10 cellular contexts compared by ENCODE assay signal in the genomic region with DNA sequence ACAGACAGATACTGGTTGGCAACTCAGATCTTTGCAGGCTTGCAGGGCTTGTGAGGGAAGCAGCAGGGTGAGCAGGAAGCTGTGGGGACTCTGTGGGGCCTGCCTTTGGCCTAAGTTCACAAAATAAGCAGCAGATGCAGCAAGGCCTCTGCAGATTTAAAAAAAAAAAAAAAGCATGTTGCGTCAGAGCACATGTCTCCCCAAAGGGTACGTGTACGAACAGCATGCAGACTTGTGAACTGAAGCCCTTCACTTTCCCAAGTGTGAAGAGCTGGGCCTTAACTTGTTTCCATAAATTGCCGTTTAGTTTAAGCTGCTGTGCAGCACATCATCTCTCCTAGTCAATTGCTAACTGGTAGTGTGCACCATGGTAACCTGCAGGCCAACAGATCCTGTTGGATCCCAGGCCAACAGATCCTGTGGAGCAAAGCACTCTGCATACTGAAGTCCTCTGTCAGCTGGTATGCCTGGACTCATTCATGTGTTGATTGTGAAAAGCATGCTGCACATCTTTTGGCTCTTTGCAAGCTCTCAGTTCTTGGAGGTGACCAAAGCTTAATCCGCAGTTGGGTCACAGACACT. TPM values are rescaled to one million over a fixed set of nuclear protein-coding genes. Genes with fewer than 3 reads are reported as not detected.
DNase-seq lines count a peak whose midpoint lies in the region; ATAC-seq, FAIRE-seq and TF ChIP-seq lines count a peak whose summit lies in the region.
"Had no signal": no experiment of that assay in that cellular context is flagged by ENCODE, and none has a peak within 500 bp of the region (broad histone marks: within the 10 kb centered on the region; RNA-seq: fewer than 3 reads in every experiment).

No MANE protein-coding gene starts in this region.

- H3K4me3 ChIP-seq in endodermal cell (ENCODE audit: low read length): no peak overlapping the region
- H3K4me3 ChIP-seq: lung had no signal

- no peak overlapping the region for H3K27ac ChIP-seq in endodermal cell (ENCODE audit: low read depth, low read length)

- no peaks in the 10 kb centered on the region for H3K9me3 ChIP-seq in endodermal cell (ENCODE audit: control insufficient read depth, low read length)

- ATAC-seq in sciatic nerve: peak; percentile 71
- ATAC-seq in GM21423 (IDR thresholded peaks at IDR 0.05; ENCODE audit: unreplicated experiment): no peak

- H3K27me3 Mint-ChIP-seq in T-helper 1 cell treated with Interleukin-12 subunit alpha and Interleukin-12 subunit beta and Interleukin-4 antibody, amounts not matched to agents 30 μg/mL and 1 μg/mL, for 36 hours (ENCODE audit: low read depth): peaks cover 7% of the 10 kb centered on the region
- peaks cover 2% of the 10 kb centered on the region for H3K27me3 Mint-ChIP-seq in endodermal cell (ENCODE audit: insufficient read depth)

- intact Hi-C loops in sciatic nerve (cut with DNase I): no loop called here

- TF ChIP-seq CTCF in endodermal cell (conservative IDR thresholded peaks at IDR 0.05) (no peak), D721Med (IDR thresholded peaks at IDR 0.05; ENCODE audit: insufficient read depth, missing control alignments) (no peak)

- H3K36me3 Mint-ChIP-seq in T-helper 1 cell treated with Interleukin-12 subunit alpha and Interleukin-12 subunit beta and Interleukin-4 antibody, amounts not matched to agents 30 μg/mL and 1 μg/mL, for 36 hours (ENCODE audit: low read depth): no peaks in the 10 kb centered on the region
- no peaks in the 10 kb centered on the region for H3K36me3 Mint-ChIP-seq in endodermal cell (ENCODE audit: low read depth)

- peaks cover 22% of the 10 kb centered on the region for H3K4me1 Mint-ChIP-seq in T-helper 1 cell treated with Interleukin-12 subunit alpha and Interleukin-12 subunit beta and Interleukin-4 antibody, amounts not matched to agents 30 μg/mL and 1 μg/mL, for 36 hours (ENCODE audit: low read depth)
- peaks cover 20% of the 10 kb centered on the region for H3K4me1 Mint-ChIP-seq in endodermal cell

- 89 to 94% methylated on average over 5 of the region's 5 CpGs for WGBS in endodermal cell (ENCODE audit: insufficient coverage in 1 of 2, insufficient read length in 1 of 2), 2 experiments

- H3K9ac ChIP-seq in endodermal cell (ENCODE audit: extremely low read depth, low read length, poor library complexity, severe bottlenecking): no peak overlapping the region

- no peaks in the 10 kb centered on the region for H3K9me3 Mint-ChIP-seq in T-helper 1 cell treated with Interleukin-12 subunit alpha and Interleukin-12 subunit beta and Interleukin-4 antibody, amounts not matched to agents 30 μg/mL and 1 μg/mL, for 36 hours
- H3K9me3 Mint-ChIP-seq in endodermal cell: no peaks in the 10 kb centered on the region

- H3K27me3 ChIP-seq in endodermal cell (ENCODE audit: control insufficient read depth, insufficient read depth, low read length, poor library complexity, severe bottlenecking): no peaks in the 10 kb centered on the region

- H3K27ac Mint-ChIP-seq in T-helper 1 cell treated with Interleukin-12 subunit alpha and Interleukin-12 subunit beta and Interleukin-4 antibody, amounts not matched to agents 30 μg/mL and 1 μg/mL, for 36 hours: peak overlapping the region; percentile 94
- no peak overlapping the region for H3K27ac Mint-ChIP-seq in endodermal cell

- no peaks in the 10 kb centered on the region for H3K36me3 ChIP-seq in endodermal cell (ENCODE audit: control insufficient read depth, insufficient read depth, low read length)

- peak overlapping the region; percentile 22 for H3K4me3 Mint-ChIP-seq in T-helper 1 cell treated with Interleukin-12 subunit alpha and Interleukin-12 subunit beta and Interleukin-4 antibody, amounts not matched to agents 30 μg/mL and 1 μg/mL, for 36 hours
- H3K4me3 Mint-ChIP-seq in endodermal cell: no peak overlapping the region

- DNase-seq in activated CD4-positive, alpha-beta T cell treated with anti-CD3 and anti-CD28 coated beads for 1 hour: peak; percentile 15
- DNase-seq in activated CD4-positive, alpha-beta T cell treated with anti-CD3 and anti-CD28 coated beads for 48 hours: no peak
- DNase-seq in endodermal cell (peak; percentile 57), sciatic nerve (ENCODE audit: low spot score) (no peak), D721Med (ENCODE audit: insufficient read length, low spot score) (no peak), hepatic stellate cell (ENCODE audit: low spot score) (no peak)
- DNase-seq: MM.1S had no signal

- FAIRE-seq in D721Med (lab: Jason Lieb, UNC): no peak

- peaks cover 8% of the 10 kb centered on the region for H3K4me1 ChIP-seq in endodermal cell (ENCODE audit: control insufficient read depth, insufficient read depth, low read length)

RNA-seq across cellular contexts. Expression of a gene that starts 10.8 kb away (rescaled TPM):
- 10 to 100 TPM; 39.2 to 50.2 TPM for total RNA-seq in endodermal cell
- 54.5 TPM for polyA plus RNA-seq in endodermal cell (2013, experiment 1 of 2)
- 51.2 TPM for polyA plus RNA-seq in endodermal cell (2013, experiment 2 of 2)
- 60.6 TPM for total RNA-seq in sciatic nerve

Comparison
In these comparisons a context has a peak if more than half of its experiments do, and no peak if none do; other contexts are left out.
1. DNase-seq: peak in activated CD4-positive, alpha-beta T cell treated with anti-CD3 and anti-CD28 coated beads for 1 hour (single experiment) and endodermal cell (single experiment); none in activated CD4-positive, alpha-beta T cell treated with anti-CD3 and anti-CD28 coated beads for 48 hours (single experiment), sciatic nerve (single experiment), D721Med (single experiment) and hepatic stellate cell (single experiment).